10 cellular contexts compared by ENCODE assay signal in genomic region chr7:107614425-107614824, GRCh38. TPM values are rescaled to one million over a fixed set of nuclear protein-coding genes. Genes with fewer than 3 reads are reported as not detected.
DNase-seq lines count a peak whose midpoint lies in the region; ATAC-seq and TF ChIP-seq lines count a peak whose summit lies in the region.
"Had no signal": no experiment of that assay in that cellular context is flagged by ENCODE, and none has a peak within 500 bp of the region (broad histone marks: within the 10 kb centered on the region; RNA-seq: fewer than 3 reads in every experiment).

No MANE protein-coding gene starts in this region.

- H3K27ac ChIP-seq in VCaP, result peak overlapping the region; percentile 75

- no peak overlapping the region for H3K4me3 ChIP-seq in HFF-Myc (replicated peaks; ENCODE audit: low read depth, low read length)
- H3K4me3 ChIP-seq: GM23338 had no signal

- TF ChIP-seq CTCF in HFF-Myc (IDR thresholded peaks at IDR 0.05; ENCODE audit: low read depth, low read length, missing control alignments) (no peak), VCaP (conservative IDR thresholded peaks at IDR 0.05) (no peak)

- ATAC-seq in GM18870 (IDR thresholded peaks at IDR 0.05; ENCODE audit: unreplicated experiment), result no peak
- ATAC-seq in HG03135 (IDR thresholded peaks at IDR 0.05; ENCODE audit: unreplicated experiment), result no peak
- ATAC-seq: activated T-cell treated with anti-CD3 and anti-CD28 coated beads, Interleukin-2, amount 50 U/mL, for 4 hours; GM23338 had no signal

- DNase-seq in HFF-Myc (ENCODE audit: extremely low read depth, low read depth) (peak; percentile 20), myocyte (ENCODE audit: low read depth) (peak; percentile 69), SW 1271 (lab: John Stamatoyannopoulos, UW) (no peak)
- DNase-seq: activated T-cell treated with anti-CD3 and anti-CD28 coated beads, Interleukin-2, amount 50 U/mL, for 4 hours; GDM1; right cardiac atrium had no signal

RNA-seq across cellular contexts. Expression of gene BCAP29, which starts 34.4 kb away (rescaled TPM):
- 152 and 181 TPM in 2 replicates for total RNA-seq in myocyte
- 38.8 TPM for polyA plus RNA-seq in myocyte (2012)

RNA-seq across cellular contexts. Expression of gene SLC26A4, which starts 46.2 kb away (rescaled TPM):
- 3.1 and 7.3 TPM in 2 replicates for total RNA-seq in myocyte
- 0.37 TPM for polyA plus RNA-seq in myocyte (2012)
- polyA plus RNA-seq: GM23338 had no signal

RNA-seq across cellular contexts. Expression of gene DUS4L, which starts 50.7 kb away (rescaled TPM):
- 14.1 and 14.2 TPM in 2 replicates for total RNA-seq in myocyte
- polyA plus RNA-seq in myocyte (2012), result 6.6 TPM

RNA-seq across cellular contexts. Expression of gene COG5, which starts 50.7 kb away (rescaled TPM):
- total RNA-seq in myocyte, result 51.4 and 69.9 TPM in 2 replicates
- polyA plus RNA-seq in myocyte (2012), result 27.9 TPM

Comparison
In these comparisons a context has a peak if more than half of its experiments do, and no peak if none do; other contexts are left out.
1. DNase-seq: peak in HFF-Myc (single experiment) and myocyte (single experiment); none in SW 1271 (0 of 2).